ENCODE assay signal across 8 cellular contexts in genomic region chr2:193584522-193584938, GRCh38.
DNase-seq lines count a peak whose midpoint lies in the region; ATAC-seq and TF ChIP-seq lines count a peak whose summit lies in the region.

No MANE protein-coding gene starts in this region.

- ATAC-seq in GM18870 (IDR thresholded peaks at IDR 0.05; ENCODE audit: unreplicated experiment) (peak; percentile 95), HG03045 (IDR thresholded peaks at IDR 0.05; ENCODE audit: unreplicated experiment) (peak; percentile 64)

- no peak overlapping the region for H3K27ac ChIP-seq in AG04450 (ENCODE audit: low read depth, low read length)

- H3K27me3 ChIP-seq in AG04450 (ENCODE audit: control insufficient read depth, insufficient read depth, low read length) (no peaks in the 10 kb centered on the region), NT2/D1 (ENCODE audit: insufficient read depth, insufficient read length) (no peaks in the 10 kb centered on the region)

- CTCF ChIA-PET in AG04450 (lab: Charles Lee) = interaction anchor here (0.6 to 1.9 kb wide), 2 partner anchors 9 to 359 kb away, joined by 3 to 7 read pairs; no protein-coding TSS in a partner anchor

- H3K4me3 ChIP-seq in AG04450 (ENCODE audit: low read depth, low read length) = no peak overlapping the region
- H3K4me3 ChIP-seq in NT2/D1 (ENCODE audit: insufficient read length, low read depth) = no peak overlapping the region

- no peaks in the 10 kb centered on the region for H3K4me1 ChIP-seq in NT2/D1 (ENCODE audit: insufficient read depth, insufficient read length)

- DNase-seq in AG04450 (ENCODE audit: low read depth, low spot score) = no peak
- peak; percentile 25 for DNase-seq in NT2/D1 (ENCODE audit: low read depth, low spot score)
- DNase-seq in fibroblast of the conjunctiva (ENCODE audit: low read depth) = peak; percentile 4
- DNase-seq in amygdala (lab: John Stamatoyannopoulos, UW) = no peak
- no peak for DNase-seq in activated CD4-positive, alpha-beta T cell treated with anti-CD3 and anti-CD28 coated beads, Interleukin-2, amount 50 U/mL, for 4 hours
- DNase-seq in T-helper 9 cell = no peak

- peaks cover 17% of the 10 kb centered on the region for H3K9me3 ChIP-seq in AG04450 (ENCODE audit: control insufficient read depth, insufficient read depth, low read length)
- H3K9me3 ChIP-seq in NT2/D1 (ENCODE audit: insufficient read depth, low read length) = peaks cover 5% of the 10 kb centered on the region; the same call in 1 of the 2 replicates

- H3K9ac ChIP-seq in NT2/D1 (ENCODE audit: insufficient read length, low read depth) = no peak overlapping the region

- peak; percentile 31 for TF ChIP-seq CTCF in AG04450 (IDR thresholded peaks at IDR 0.05; ENCODE audit: low read depth, low read length)

- no peaks in the 10 kb centered on the region for H3K36me3 ChIP-seq in NT2/D1 (ENCODE audit: insufficient read depth, insufficient read length, low read length)

- POLR2A ChIA-PET in AG04450 (lab: Yijun Ruan, JAX) = no interaction called here

Comparison
In these comparisons a context has a peak if more than half of its experiments do, and no peak if none do; other contexts are left out.
1. DNase-seq: peak in NT2/D1 (single experiment) and fibroblast of the conjunctiva (single experiment); none in AG04450 (single experiment), amygdala (0 of 56), activated CD4-positive, alpha-beta T cell treated with anti-CD3 and anti-CD28 coated beads, Interleukin-2, amount 50 U/mL, for 4 hours (0 of 2) and T-helper 9 cell (single experiment).